In genomic region chrX:129188223-129188622, GRCh38 we compare ENCODE assay signal across 17 cellular contexts.
DNase-seq lines count a peak whose midpoint lies in the region; ATAC-seq and TF ChIP-seq lines count a peak whose summit lies in the region.
"Had no signal": no experiment of that assay in that cellular context is flagged by ENCODE, and none has a peak within 500 bp of the region (broad histone marks: within the 10 kb centered on the region; RNA-seq: fewer than 3 reads in every experiment).

No MANE protein-coding gene starts in this region.

- DNase-seq in H7 (peak; percentile 12), endodermal cell (peak; percentile 88), iPS-NIHi7 (ENCODE audit: extremely low spot score) (peak; percentile 19), immature natural killer cell (no peak), medulla oblongata (ENCODE audit: extremely low spot score) (no peak), heart left ventricle (no peak)
- DNase-seq: CD4-positive, CD25-positive, alpha-beta regulatory T cell; DMS79 treated with DMSO at 0.1 percent for 48 hours; Karpas-422; NCI-H1417; NCI-H1694 treated with DMSO at 0.1 percent for 48 hours; NCI-H446 treated with DMSO at 0.1 percent for 48 hours; NCI-H69; SIG-M5 had no signal

- no peak overlapping the region for H3K27ac Mint-ChIP-seq in endodermal cell
- no peak overlapping the region for H3K27ac Mint-ChIP-seq in immature natural killer cell
- H3K27ac Mint-ChIP-seq: CD4-positive, CD25-positive, alpha-beta regulatory T cell had no signal

- H3K4me1 ChIP-seq in HUES64 (ENCODE audit: insufficient read depth, low read length): peaks cover 13% of the 10 kb centered on the region; the same call in 1 of the 2 replicates
- no peaks in the 10 kb centered on the region for H3K4me1 ChIP-seq in endodermal cell (ENCODE audit: control insufficient read depth, insufficient read depth, low read length)
- no peaks in the 10 kb centered on the region for H3K4me1 ChIP-seq in heart left ventricle

- H3K4me1 Mint-ChIP-seq in endodermal cell: peaks cover 43% of the 10 kb centered on the region
- H3K4me1 Mint-ChIP-seq in immature natural killer cell: no peaks in the 10 kb centered on the region
- H3K4me1 Mint-ChIP-seq: CD4-positive, CD25-positive, alpha-beta regulatory T cell had no signal

- 19% methylated on average over 6 of the region's 7 CpGs for WGBS in HUES64
- WGBS in endodermal cell (ENCODE audit: insufficient coverage in 1 of 2, insufficient read length in 1 of 2), 2 experiments: 61% methylated on average over 7 of the region's 7 CpGs; no CpG with 5 or more reads in 1 of the 2 experiments
- 46 to 77% (median 63%) methylated on average over 7 of the region's 7 CpGs for WGBS in heart left ventricle, 4 donors

- H3K27me3 ChIP-seq in H7 (ENCODE audit: control insufficient read depth, insufficient read depth, low read length): no peaks in the 10 kb centered on the region
- no peaks in the 10 kb centered on the region for H3K27me3 ChIP-seq in HUES64 (ENCODE audit: insufficient read depth, low read length)
- no peaks in the 10 kb centered on the region for H3K27me3 ChIP-seq in endodermal cell (ENCODE audit: control insufficient read depth, insufficient read depth, low read length, poor library complexity, severe bottlenecking)
- H3K27me3 ChIP-seq in heart left ventricle: no peaks in the 10 kb centered on the region

- H3K9ac ChIP-seq in HUES64 (ENCODE audit: low read depth, low read length) (no peak overlapping the region), endodermal cell (ENCODE audit: extremely low read depth, low read length, poor library complexity, severe bottlenecking) (no peak overlapping the region)

- H3K4me3 Mint-ChIP-seq in endodermal cell: no peak overlapping the region
- H3K4me3 Mint-ChIP-seq in immature natural killer cell: no peak overlapping the region
- H3K4me3 Mint-ChIP-seq: CD4-positive, CD25-positive, alpha-beta regulatory T cell had no signal

- no peak for TF ChIP-seq CTCF in endodermal cell (conservative IDR thresholded peaks at IDR 0.05)
- no peak for TF ChIP-seq CTCF in heart left ventricle (IDR thresholded peaks at IDR 0.05)

- no peaks in the 10 kb centered on the region for H3K36me3 Mint-ChIP-seq in endodermal cell (ENCODE audit: low read depth)
- H3K36me3 Mint-ChIP-seq in immature natural killer cell: no peaks in the 10 kb centered on the region
- H3K36me3 Mint-ChIP-seq: CD4-positive, CD25-positive, alpha-beta regulatory T cell had no signal

- no peak for TF ChIP-seq POLR2A in heart left ventricle (IDR thresholded peaks at IDR 0.05)

- H3K27me3 Mint-ChIP-seq in endodermal cell (ENCODE audit: insufficient read depth) (no peaks in the 10 kb centered on the region), immature natural killer cell (ENCODE audit: low read depth in 3 of 3) (peaks cover 0 to 2% (median 0%) of the 10 kb centered on the region in 3 donors)
- H3K27me3 Mint-ChIP-seq: CD4-positive, CD25-positive, alpha-beta regulatory T cell had no signal

- H3K9me3 ChIP-seq in HUES64 (ENCODE audit: insufficient read depth, low read depth, low read length) (no peaks in the 10 kb centered on the region), endodermal cell (ENCODE audit: control insufficient read depth, low read length) (no peaks in the 10 kb centered on the region), heart left ventricle (no peaks in the 10 kb centered on the region)

- H3K27ac ChIP-seq in HUES64 (ENCODE audit: low read depth, low read length) (peak overlapping the region; percentile 18; the same call in 1 of the 2 replicates), endodermal cell (ENCODE audit: low read depth, low read length) (no peak overlapping the region), heart left ventricle (no peak overlapping the region)

- intact Hi-C loops in heart left ventricle (cut with DNase I): no loop called here

- H3K9me3 Mint-ChIP-seq in endodermal cell (no peaks in the 10 kb centered on the region), immature natural killer cell (no peaks in the 10 kb centered on the region)
- H3K9me3 Mint-ChIP-seq: CD4-positive, CD25-positive, alpha-beta regulatory T cell had no signal

- no peak for ATAC-seq in GM18519 (IDR thresholded peaks at IDR 0.05; ENCODE audit: low FRiP score, unreplicated experiment)
- no peak for ATAC-seq in heart left ventricle
- ATAC-seq: GM12878 had no signal

- no peaks in the 10 kb centered on the region for H3K36me3 ChIP-seq in H7 (replicated peaks; ENCODE audit: control insufficient read depth, insufficient read depth, low read length)
- H3K36me3 ChIP-seq in HUES64 (ENCODE audit: insufficient read depth, low read length): no peaks in the 10 kb centered on the region
- H3K36me3 ChIP-seq in endodermal cell (ENCODE audit: control insufficient read depth, insufficient read depth, low read length): no peaks in the 10 kb centered on the region
- H3K36me3 ChIP-seq in heart left ventricle: no peaks in the 10 kb centered on the region

- H3K4me3 ChIP-seq in H7 (ENCODE audit: insufficient read depth, low read depth, low read length) (no peak overlapping the region), HUES64 (ENCODE audit: low read length) (no peak overlapping the region), endodermal cell (ENCODE audit: low read length) (no peak overlapping the region), heart left ventricle (no peak overlapping the region)
- H3K4me3 ChIP-seq: GM12878 had no signal

Comparison
In these comparisons a context has a peak if more than half of its experiments do, and no peak if none do; other contexts are left out.
1. DNase-seq: peak in H7 (single experiment), endodermal cell (single experiment) and iPS-NIHi7 (single experiment); none in immature natural killer cell (0 of 3), medulla oblongata (single experiment) and heart left ventricle (0 of 5).